ENCODE assay signal across 8 cellular contexts in genomic region chr11:21104641-21105040, GRCh38.
"Had no signal": no experiment of that assay in that cellular context is flagged by ENCODE, and none has a peak within 500 bp of the region (broad histone marks: within the 10 kb centered on the region; RNA-seq: fewer than 3 reads in every experiment).

No MANE protein-coding gene starts in this region.

- H2AFZ ChIP-seq: GM23248 had no signal

- H3K9ac ChIP-seq: GM23248 had no signal

- H3K27ac ChIP-seq: GM23248 had no signal

- H3K9me3 ChIP-seq: HAP-1 had no signal

- H3K4me3 Mint-ChIP-seq: GM23338, H9, HFFc6 had no signal

- H3K27ac Mint-ChIP-seq: GM23338, HFFc6 had no signal

- H3K4me2 ChIP-seq: GM23338 had no signal

- DNase-seq: GM23248, GOT3, H7, HCEC 1CT, HFFc6 had no signal

- H3K36me3 ChIP-seq: HAP-1 had no signal

- H3K4me3 ChIP-seq: GM23248, GM23338, HAP-1 had no signal
